Comparison of ENCODE assay signal across 12 cellular contexts in genomic region chr4:152045397-152045780, GRCh38.
DNase-seq lines count a peak whose midpoint lies in the region; ATAC-seq and TF ChIP-seq lines count a peak whose summit lies in the region.
"Had no signal": no experiment of that assay in that cellular context is flagged by ENCODE, and none has a peak within 500 bp of the region (broad histone marks: within the 10 kb centered on the region; RNA-seq: fewer than 3 reads in every experiment).

No MANE protein-coding gene starts in this region.

- CTCF ChIA-PET in HEK293 (lab: Yijun Ruan, JAX), result interaction anchor here (0.6 to 2.3 kb wide), 13 partner anchors 12 to 373 kb away, joined by 3 to 8 read pairs (median 3); no protein-coding TSS in a partner anchor
- CTCF ChIA-PET in activated B cell treated with CpG ODN at 0.5 μM for 24 hours (lab: Charles Lee), result no interaction called here

- H3K36me3 Mint-ChIP-seq in activated B cell treated with CpG ODN at 0.5 μM for 24 hours (ENCODE audit: low read depth), result no peaks in the 10 kb centered on the region

- DNase-seq in activated B cell treated with CpG ODN at 0.5 μM for 24 hours, result no peak
- DNase-seq in osteoblast (ENCODE audit: insufficient read length, low spot score, missing footprints), result no peak
- no peak for DNase-seq in NCI-H226
- no peak for DNase-seq in GM13977 (ENCODE audit: low spot score)
- no peak for DNase-seq in AG20443 (ENCODE audit: low spot score)
- DNase-seq in ecto neural progenitor cell (ENCODE audit: low spot score), result no peak
- DNase-seq: activated CD4-positive, alpha-beta T cell treated with anti-CD3 and anti-CD28 coated beads, Interleukin-2, amount 50 U/mL, for 4 hours; NCI-H2081 treated with DMSO at 0.1 percent for 48 hours had no signal

- peaks cover 38% of the 10 kb centered on the region for H3K27me3 ChIP-seq in osteoblast (ENCODE audit: insufficient read depth, low read length)

- H3K27ac ChIP-seq in HEK293 (ENCODE audit: extremely low read depth, low read depth, low read length) (no peak overlapping the region), osteoblast (ENCODE audit: low read depth, low read length) (no peak overlapping the region)
- H3K27ac ChIP-seq: HL-60, upper lobe of right lung had no signal

- intact Hi-C loops in activated B cell treated with CpG ODN at 0.5 μM for 24 hours (cut with micrococcal nuclease), result no loop called here

- H3K4me1 ChIP-seq in HEK293 (ENCODE audit: control insufficient read depth, insufficient read depth, low read length) (no peaks in the 10 kb centered on the region), osteoblast (ENCODE audit: insufficient read depth, low read length) (no peaks in the 10 kb centered on the region)

- POLR2A ChIA-PET in HEK293 (lab: Yijun Ruan, JAX), result interaction anchor here (1.0 kb wide), 1 partner anchor 51 kb away, joined by 3 read pairs; no protein-coding TSS in a partner anchor
- POLR2A ChIA-PET in activated B cell treated with CpG ODN at 0.5 μM for 24 hours (lab: Charles Lee), result no interaction called here

- no peak for TF ChIP-seq CTCF in HEK293 (tag by site-specific recombination; IDR thresholded peaks at IDR 0.05)
- no peak for TF ChIP-seq CTCF in activated B cell treated with CpG ODN at 0.5 μM for 24 hours (IDR thresholded peaks at IDR 0.05)
- no peak for TF ChIP-seq CTCF in osteoblast (IDR thresholded peaks at IDR 0.05; ENCODE audit: extremely low read depth, low read depth, low read length)
- TF ChIP-seq CTCF in GM13977 (IDR thresholded peaks at IDR 0.05; ENCODE audit: extremely low read depth, insufficient read depth, missing control alignments), result no peak

- peak overlapping the region; percentile 23 for H3K4me2 ChIP-seq in osteoblast (ENCODE audit: insufficient read depth, low read length)

- H3K4me3 Mint-ChIP-seq in activated B cell treated with CpG ODN at 0.5 μM for 24 hours, result peak overlapping the region; percentile 36

- no peak overlapping the region for H2AFZ ChIP-seq in osteoblast (ENCODE audit: low read length)

- H3K4me3 ChIP-seq in HEK293 (ENCODE audit: low read depth, low read length) (no peak overlapping the region), osteoblast (ENCODE audit: insufficient read depth, low read length) (no peak overlapping the region)

- H3K79me2 ChIP-seq in osteoblast (ENCODE audit: insufficient read depth, low read length), result no peaks in the 10 kb centered on the region

- H3K27me3 Mint-ChIP-seq in activated B cell treated with CpG ODN at 0.5 μM for 24 hours, result peaks cover 36% of the 10 kb centered on the region

- in situ Hi-C loops in GM13977 (cut with MboI; ENCODE audit: low pct_unique_long_range_greater_than_20kb, low sequenced_read_pairs, unreplicated experiment), result no loop called here

- H3K9me3 ChIP-seq in HEK293 (ENCODE audit: control insufficient read depth, insufficient read depth, low read depth, low read length) (no peaks in the 10 kb centered on the region), osteoblast (ENCODE audit: low read depth, low read length) (no peaks in the 10 kb centered on the region)
- H3K9me3 ChIP-seq: upper lobe of right lung had no signal

- peak; percentile 39 for ATAC-seq in GM18868 (IDR thresholded peaks at IDR 0.05; ENCODE audit: unreplicated experiment)
- ATAC-seq in activated B cell treated with CpG ODN at 0.5 μM for 24 hours (ENCODE audit: low read depth), result no peak

- H3K27ac Mint-ChIP-seq in activated B cell treated with CpG ODN at 0.5 μM for 24 hours, result no peak overlapping the region

- H3K9me3 Mint-ChIP-seq in activated B cell treated with CpG ODN at 0.5 μM for 24 hours, result no peaks in the 10 kb centered on the region

- H3K4me1 Mint-ChIP-seq in activated B cell treated with CpG ODN at 0.5 μM for 24 hours, result peaks cover 12% of the 10 kb centered on the region

- no peaks in the 10 kb centered on the region for H4K20me1 ChIP-seq in osteoblast (ENCODE audit: insufficient read depth, low read length)

- H3K36me3 ChIP-seq in HEK293 (ENCODE audit: control insufficient read depth in 2 of 2, insufficient read depth in 1 of 2, low read length in 2 of 2) (no peaks in the 10 kb centered on the region), osteoblast (ENCODE audit: insufficient read depth, low read length) (no peaks in the 10 kb centered on the region)
- H3K36me3 ChIP-seq: upper lobe of right lung had no signal

TF ChIP-seq in HEK293, 187 proteins besides CTCF, POLR2A, EP300 and RAD21:
- TF ChIP-seq HOXC10 (CRISPR knock-in tag; IDR thresholded peaks at IDR 0.05) (no peak), ZNF169 (tag by site-specific recombination; IDR thresholded peaks at IDR 0.05) (no peak), ZBTB11 (tag by site-specific recombination; conservative IDR thresholded peaks at IDR 0.05; ENCODE audit: low read depth) (peak; percentile 24; the same call in 1 of the 2 replicates)
